ENCODE assay signal across 20 cellular contexts in the genomic region with DNA sequence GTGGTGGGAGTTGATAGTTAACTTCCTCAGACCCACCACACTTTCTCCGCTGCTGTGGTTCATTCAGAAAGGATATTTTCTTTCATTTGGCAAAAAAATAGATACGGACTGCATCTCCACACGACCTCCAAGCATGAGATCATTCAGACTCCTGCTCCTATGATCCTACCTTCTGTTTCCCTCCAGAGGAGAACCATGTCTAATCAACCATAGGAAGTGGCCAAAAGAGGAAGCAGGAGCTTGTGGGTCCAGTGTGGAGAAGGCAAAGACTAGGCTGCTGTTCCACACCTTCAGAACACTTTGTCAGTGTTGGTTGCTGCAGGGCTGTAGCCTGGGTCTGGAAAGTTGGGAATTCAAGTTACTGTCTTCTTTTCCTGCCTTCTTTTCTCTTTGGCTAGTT. TPM values are rescaled to one million over a fixed set of nuclear protein-coding genes. Genes with fewer than 3 reads are reported as not detected.
DNase-seq lines count a peak whose midpoint lies in the region; ATAC-seq, FAIRE-seq and TF ChIP-seq lines count a peak whose summit lies in the region.
"Had no signal": no experiment of that assay in that cellular context is flagged by ENCODE, and none has a peak within 500 bp of the region (broad histone marks: within the 10 kb centered on the region; RNA-seq: fewer than 3 reads in every experiment).

No MANE protein-coding gene starts in this region.

- in situ Hi-C loops in K562 (cut with MboI), result no loop called here

- no peak overlapping the region for H3K9ac ChIP-seq in BLaER1 treated with 17β-estradiol and CSF1 and Interleukin-3, amounts not matched to agents 10 nM and 100 nM
- no peak overlapping the region for H3K9ac ChIP-seq in K562 (ENCODE audit: insufficient read depth in 1 of 2, low read depth in 2 of 2, low read length in 2 of 2)
- H3K9ac ChIP-seq: KMS-11 had no signal

- H3K27ac ChIP-seq in BLaER1 treated with 17β-estradiol and CSF1 and Interleukin-3, amounts not matched to agents 10 nM and 100 nM, result peak overlapping the region in 4 of 11 experiments; percentile 7 to 31 (median 11); a peak in 6 of 22 replicates
- no peak overlapping the region for H3K27ac ChIP-seq in PC-9
- no peak overlapping the region for H3K27ac ChIP-seq in K562 (ENCODE audit: extremely low read depth, low read depth, low read length)
- H3K27ac ChIP-seq: KMS-11 had no signal

- intact Hi-C loops in PC-9 (cut with micrococcal nuclease; ENCODE audit: unreplicated experiment) (no loop called here), K562 (cut with micrococcal nuclease) (no loop called here)

- no peaks in the 10 kb centered on the region for H3K9me1 ChIP-seq in K562 (ENCODE audit: control insufficient read depth, insufficient read depth, low read length)

- no peak for TF ChIP-seq POLR2A in K562 (conservative IDR thresholded peaks at IDR 0.05)

- no peak overlapping the region for H3K4me3 ChIP-seq in BLaER1 treated with 17β-estradiol and CSF1 and Interleukin-3, amounts not matched to agents 10 nM and 100 nM
- H3K4me3 ChIP-seq in PC-9 (no peak overlapping the region), K562 (no peak overlapping the region)

- POLR2A ChIA-PET in PC-9 (lab: Charles Lee; ENCODE audit: unreplicated experiment) (no interaction called here), K562 (lab: Yijun Ruan, JAX) (no interaction called here)

- no peaks in the 10 kb centered on the region for H3K9me2 ChIP-seq in PC-9 (ENCODE audit: insufficient read depth)

- TF ChIP-seq RAD21 in K562 (CRISPR knock-in tag; conservative IDR thresholded peaks at IDR 0.05 in 1 of 2, IDR thresholded peaks at IDR 0.05 in 1 of 2), result no peak

- H3K4me1 ChIP-seq in BLaER1 treated with 17β-estradiol and CSF1 and Interleukin-3, amounts not matched to agents 10 nM and 100 nM, result peaks cover 13 to 51% (median 33%) of the 10 kb centered on the region in 10 experiments
- peaks cover 27% of the 10 kb centered on the region for H3K4me1 ChIP-seq in PC-9 (replicated peaks; ENCODE audit: insufficient read depth)
- peaks cover 0 to 11% of the 10 kb centered on the region in 2 experiments; a peak in 3 of 5 replicates for H3K4me1 ChIP-seq in K562 (replicated peaks in 1 of 2; ENCODE audit: control insufficient read depth in 2 of 2, insufficient read depth in 2 of 2, low read length in 2 of 2)

- H4K20me1 ChIP-seq in BLaER1 treated with 17β-estradiol and CSF1 and Interleukin-3, amounts not matched to agents 10 nM and 100 nM, result no peaks in the 10 kb centered on the region
- H4K20me1 ChIP-seq in PC-9 (ENCODE audit: insufficient read depth) (no peaks in the 10 kb centered on the region), K562 (replicated peaks; ENCODE audit: control insufficient read depth, insufficient read depth, low read length) (no peaks in the 10 kb centered on the region)

- WGBS in K562 (ENCODE audit: insufficient coverage, low coverage, missing lambda C conversion rate), result 40% methylated on average over 3 of the region's 3 CpGs

- TF ChIP-seq EP300 in K562 (IDR thresholded peaks at IDR 0.05; ENCODE audit: low read length), result no peak

- H3K79me2 ChIP-seq in PC-9 (ENCODE audit: low read depth) (no peaks in the 10 kb centered on the region), K562 (ENCODE audit: control insufficient read depth, insufficient read depth, low read length) (no peaks in the 10 kb centered on the region)

- peak; percentile 23 for FAIRE-seq in K562 (lab: Jason Lieb, UNC)
- FAIRE-seq: GM18507 had no signal

- TF ChIP-seq CTCF in PC-9 (conservative IDR thresholded peaks at IDR 0.05) (no peak), K562 (IDR thresholded peaks at IDR 0.05 in 2 of 3, conservative IDR thresholded peaks at IDR 0.05 in 1 of 3; ENCODE audit: insufficient read depth in 2 of 3, low read depth in 1 of 3, low read length in 3 of 3) (no peak)

- H2AFZ ChIP-seq in PC-9, result no peak overlapping the region
- H2AFZ ChIP-seq in K562 (ENCODE audit: low read depth, low read length), result peak overlapping the region; percentile 75

- peak overlapping the region in 10 of 11 experiments; percentile 1 to 70 (median 46); a peak in 15 of 22 replicates for H3K4me2 ChIP-seq in BLaER1 treated with 17β-estradiol and CSF1 and Interleukin-3, amounts not matched to agents 10 nM and 100 nM
- H3K4me2 ChIP-seq in PC-9 (peak overlapping the region; percentile 35; the same call in 1 of the 2 replicates), K562 (ENCODE audit: insufficient read depth, low read length) (no peak overlapping the region; the same call in 1 of the 2 replicates)
- H3K4me2 ChIP-seq: KMS-11 had no signal

- peaks cover 0 to 18% (median 0%) of the 10 kb centered on the region in 11 experiments; a peak in 3 of 22 replicates for H3K9me3 ChIP-seq in BLaER1 treated with 17β-estradiol and CSF1 and Interleukin-3, amounts not matched to agents 10 nM and 100 nM (replicated peaks in 1 of 11)
- H3K9me3 ChIP-seq in PC-9 (ENCODE audit: insufficient read depth, low read depth), result peaks cover 3% of the 10 kb centered on the region; the same call in 1 of the 2 replicates
- H3K9me3 ChIP-seq in K562 (replicated peaks; ENCODE audit: control insufficient read depth, insufficient read depth, low read depth, low read length), result no peaks in the 10 kb centered on the region

- no TSS peak for BruUV-seq in PC-9 (replicated peaks; lab: Mats Ljungman, UMichigan)
- BruUV-seq in K562 (replicated peaks; lab: Mats Ljungman, UMichigan), result no TSS peak

- no peaks in the 10 kb centered on the region for H3K36me3 ChIP-seq in BLaER1 treated with 17β-estradiol and CSF1 and Interleukin-3, amounts not matched to agents 10 nM and 100 nM
- H3K36me3 ChIP-seq in PC-9 (ENCODE audit: low read depth) (no peaks in the 10 kb centered on the region), K562 (ENCODE audit: control insufficient read depth, insufficient read depth, low read length) (no peaks in the 10 kb centered on the region)

- CTCF ChIA-PET in PC-9 (lab: Charles Lee), result no interaction called here
- CTCF ChIA-PET in K562 (lab: Yijun Ruan, JAX; ENCODE audit: low intra/inter-chr PET ratio), result no interaction called here

- no peaks in the 10 kb centered on the region for H3K27me3 ChIP-seq in BLaER1 treated with 17β-estradiol and CSF1 and Interleukin-3, amounts not matched to agents 10 nM and 100 nM
- H3K27me3 ChIP-seq in PC-9 (ENCODE audit: insufficient read depth, low read depth) (no peaks in the 10 kb centered on the region), K562 (ENCODE audit: control insufficient read depth in 2 of 2, insufficient read depth in 2 of 2, low read length in 2 of 2) (no peaks in the 10 kb centered on the region)

- DNase-seq in Kasumi-1 (lab: John Stamatoyannopoulos, UW) (peak; percentile 31 to 36), PC-9 (no peak), K562 (ENCODE audit: extremely low read depth in 1 of 4, low spot score in 3 of 4) (no peak), NCI-H446 treated with DMSO at 0.1 percent for 48 hours (lab: John Stamatoyannopoulos, UW) (no peak), SHP77 (lab: John Stamatoyannopoulos, UW) (no peak), nucleus accumbens (lab: John Stamatoyannopoulos, UW) (no peak)
- DNase-seq: 8988T, C1 segment of cervical spinal cord, DMS153, HCEC 1CT, MM.1S, NCI-H146, NCI-H2227 treated with DMSO at 0.1 percent for 48 hours, NCI-H526, SIG-M5, SW 1271 had no signal

- H3F3A ChIP-seq in PC-9 (ENCODE audit: insufficient read depth, low read depth), result peaks cover 28% of the 10 kb centered on the region

- ATAC-seq in K562 (peak; percentile 71), GM18511 (IDR thresholded peaks at IDR 0.05; ENCODE audit: unreplicated experiment) (no peak)

TF ChIP-seq in K562, 482 proteins besides CTCF, POLR2A, EP300 and RAD21 (continues in another document):
- no peak for TF ChIP-seq ZNF699 (CRISPR knock-in tag; IDR thresholded peaks at IDR 0.05; ENCODE audit: insufficient replicate concordance)
- TF ChIP-seq, protein P1, sequence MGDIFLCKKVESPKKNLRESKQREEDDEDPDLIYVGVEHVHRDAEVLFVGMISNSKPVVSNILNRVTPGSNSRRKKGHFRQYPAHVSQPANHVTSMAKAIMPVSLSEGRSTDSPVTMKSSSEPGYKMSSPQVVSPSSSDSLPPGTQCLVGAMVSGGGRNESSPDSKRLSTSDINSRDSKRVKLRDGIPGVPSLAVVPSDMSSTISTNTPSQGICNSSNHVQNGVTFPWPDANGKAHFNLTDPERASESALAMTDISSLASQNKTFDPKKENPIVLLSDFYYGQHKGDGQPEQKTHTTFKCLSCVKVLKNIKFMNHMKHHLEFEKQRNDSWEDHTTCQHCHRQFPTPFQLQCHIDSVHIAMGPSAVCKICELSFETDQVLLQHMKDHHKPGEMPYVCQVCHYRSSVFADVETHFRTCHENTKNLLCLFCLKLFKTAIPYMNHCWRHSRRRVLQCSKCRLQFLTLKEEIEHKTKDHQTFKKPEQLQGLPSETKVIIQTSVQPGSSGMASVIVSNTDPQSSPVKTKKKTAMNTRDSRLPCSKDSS (IDR thresholded peaks at IDR 0.05; ENCODE audit: low read depth, partially characterized antibody), result no peak
- TF ChIP-seq NFE2L1 (tag; IDR thresholded peaks at IDR 0.05; ENCODE audit: borderline replicate concordance, low read depth), result no peak
- TF ChIP-seq CEBPB (tag; IDR thresholded peaks at IDR 0.05), result no peak
- TF ChIP-seq RFX5 (IDR thresholded peaks at IDR 0.05; ENCODE audit: low read depth, low read length), result no peak
- TF ChIP-seq MYC (IDR thresholded peaks at IDR 0.05; ENCODE audit: low read depth, low read length), result no peak
- no peak for TF ChIP-seq MYC (CRISPR knock-in tag; IDR thresholded peaks at IDR 0.05; ENCODE audit: borderline replicate concordance, low read depth)
- TF ChIP-seq TEAD4 (IDR thresholded peaks at IDR 0.05; ENCODE audit: low read length), result peak; percentile 5; the same call in 1 of the 2 replicates
- no peak for TF ChIP-seq TEAD4 (CRISPR knock-in tag; IDR thresholded peaks at IDR 0.05; ENCODE audit: borderline replicate concordance)

RNA-seq across cellular contexts. Expression of a gene that starts 10.6 kb away (rescaled TPM):
- total RNA-seq in PC-9 (2021) (48.6 and 52.2 TPM in 2 replicates), K562 (2014; rRNA removed) (21.0 and 30.1 TPM in 2 replicates), K562 (2014; rRNA removed; fragmentation: Illumina TruSeq; extraction: Trizol) (37.5 and 39.3 TPM in 2 replicates), K562 (2015; rRNA removed; fragmentation: Illumina TruSeq; extraction: Trizol) (43.2 and 44.3 TPM in 2 replicates), K562 (2021) (30.1 and 33.8 TPM in 2 replicates)
- total RNA-seq in K562 (2011; cell fraction: chromatin; rRNA removed; ENCODE audit: low replicate concordance), result 104 and 140 TPM in 2 replicates
- 46.7 and 52.6 TPM in 2 replicates for total RNA-seq in K562 (2011; cell fraction: nucleolus; rRNA removed)
- 47.2 and 119 TPM in 2 replicates for total RNA-seq in K562 (2011; cell fraction: nucleoplasm; rRNA removed)
- polyA plus RNA-seq in K562 (2011; rRNA removed) (29.5 and 31.8 TPM in 2 replicates), K562 (2014; fragmentation: Illumina TruSeq; extraction: Trizol) (28.2 and 29.7 TPM in 2 replicates), K562 (2014; fragmentation: Nextera tagmentation; extraction: Ambion mirVana) (1 to 10 TPM; 3.6 to 4.3 TPM), K562 (2014; rRNA removed) (22.5 and 22.6 TPM in 2 replicates)
- polyA plus RNA-seq in K562 (2011; cell fraction: cytosol; rRNA removed), result 15.8 and 22.8 TPM in 2 replicates
- 33.0 and 34.3 TPM in 2 replicates for polyA plus RNA-seq in K562 (2011; cell fraction: nucleus; rRNA removed)
- polyA plus RNA-seq in K562 (2012), result 25.3 and 25.9 TPM in 2 replicates
- polyA minus RNA-seq in K562 (2011; rRNA and poly(A)+ RNA removed), result 58.2 and 66.9 TPM in 2 replicates
- 27.8 and 31.0 TPM in 2 replicates for polyA minus RNA-seq in K562 (2011; cell fraction: cytosol; rRNA and poly(A)+ RNA removed)
- 52.9 and 92.3 TPM in 2 replicates for polyA minus RNA-seq in K562 (2011; cell fraction: nucleus; rRNA and poly(A)+ RNA removed)

Comparison
In these comparisons a context has a peak if more than half of its experiments do, and no peak if none do; other contexts are left out.
1. DNase-seq: peak in Kasumi-1 (2 of 2); none in PC-9 (0 of 2), K562 (0 of 4), NCI-H446 treated with DMSO at 0.1 percent for 48 hours (single experiment), SHP77 (0 of 2) and nucleus accumbens (0 of 56).